ENCODE assay signal across 8 cellular contexts in the genomic region with DNA sequence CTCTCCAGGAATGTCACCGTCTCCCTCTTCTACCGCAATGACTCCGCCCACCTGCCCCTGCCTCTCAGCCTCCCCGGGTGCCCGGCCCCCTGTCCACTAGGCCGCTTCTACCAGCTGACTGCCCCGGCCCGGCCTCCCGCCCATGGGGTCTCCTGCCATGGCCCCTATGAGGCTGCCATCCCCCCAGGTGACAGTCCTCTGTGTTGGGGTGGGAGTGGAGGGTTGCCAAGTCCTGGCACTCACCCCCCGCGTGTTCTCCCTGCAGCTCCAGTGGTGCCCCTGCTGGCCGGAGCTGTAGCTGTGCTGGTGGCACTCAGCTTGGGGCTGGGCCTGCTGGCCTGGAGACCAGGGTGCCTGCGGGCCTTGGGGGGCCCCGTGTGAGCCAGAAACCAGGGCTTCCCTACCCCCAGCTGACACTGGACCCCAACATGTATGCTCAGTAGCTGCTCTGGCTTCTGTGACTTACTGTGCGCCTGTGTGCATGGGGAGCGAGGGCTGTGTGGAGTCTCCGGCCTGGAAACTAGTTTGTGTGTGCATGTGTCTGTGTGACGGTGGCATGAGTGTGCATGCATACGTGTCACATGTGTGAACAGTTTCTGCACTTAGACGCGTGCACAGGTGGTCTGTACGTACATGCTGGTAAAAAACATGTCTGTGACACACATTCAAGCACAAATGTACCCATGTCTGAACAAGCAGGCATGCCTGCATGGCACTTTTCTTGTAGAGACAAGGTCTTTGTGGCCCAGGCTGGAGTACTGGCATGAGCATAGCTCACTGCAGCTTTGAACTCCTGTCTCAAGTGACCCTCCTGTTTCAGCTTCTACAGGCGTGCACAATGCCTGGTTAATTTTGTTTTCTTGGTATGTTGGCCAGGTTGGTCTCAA. TPM values are rescaled to one million over a fixed set of nuclear protein-coding genes. Genes with fewer than 3 reads are reported as not detected.
DNase-seq lines count a peak whose midpoint lies in the region; ATAC-seq and TF ChIP-seq lines count a peak whose summit lies in the region.

No MANE protein-coding gene starts in this region.

- no peaks in the 10 kb centered on the region for H3K9me2 ChIP-seq in PC-3 (replicated peaks; ENCODE audit: low read length)

- ATAC-seq in PC-3 (peak; percentile 30), GM19455 (IDR thresholded peaks at IDR 0.05; ENCODE audit: unreplicated experiment) (no peak)

- H3K4me2 ChIP-seq in PC-3 (ENCODE audit: low read length) = no peak overlapping the region

- CTCF ChIA-PET in PC-3 (lab: Charles Lee) = interaction anchor here (0.6 kb wide), 1 partner anchor 641 kb away, joined by 3 read pairs; no protein-coding TSS in a partner anchor

- H3K36me3 ChIP-seq in PC-3 (ENCODE audit: low read depth, low read length) = peaks cover 34% of the 10 kb centered on the region

- peaks cover 46% of the 10 kb centered on the region for H4K20me1 ChIP-seq in PC-3 (ENCODE audit: low read length)

- intact Hi-C loops in PC-3 (cut with micrococcal nuclease) = no loop called here

- peak; percentile 57 for TF ChIP-seq POLR2A in GM18526 (IDR thresholded peaks at IDR 0.05; ENCODE audit: extremely low read depth, insufficient read length)

- H3K79me2 ChIP-seq in PC-3 (ENCODE audit: low read length) = peaks cover 19% of the 10 kb centered on the region; the same call in 1 of the 2 replicates

- no peak overlapping the region for H3K27ac ChIP-seq in PC-3 (ENCODE audit: low read length)

- POLR2A ChIA-PET in PC-3 (lab: Charles Lee; ENCODE audit: unreplicated experiment) = interaction anchor here (0.7 kb wide), 1 partner anchor 44 kb away, joined by 3 read pairs; no protein-coding TSS in a partner anchor

- H3K9ac ChIP-seq in PC-3 (ENCODE audit: low read length) = no peak overlapping the region

- peaks cover 7% of the 10 kb centered on the region for H3F3A ChIP-seq in PC-3 (ENCODE audit: low read length, unreplicated experiment)

- TF ChIP-seq CTCF in PC-3 (conservative IDR thresholded peaks at IDR 0.05; ENCODE audit: low read depth, low read length) = peak; percentile 54
- peak; percentile 12 for TF ChIP-seq CTCF in fibroblast of mammary gland (conservative IDR thresholded peaks at IDR 0.05; ENCODE audit: control insufficient read depth, insufficient read depth, low read depth, low read length)

- H3K27me3 ChIP-seq in PC-3 (ENCODE audit: low read length) = no peaks in the 10 kb centered on the region

- BruUV-seq in PC-3 (replicated peaks; lab: Mats Ljungman, UMichigan) = no TSS peak

- H3K4me3 ChIP-seq in PC-3 (ENCODE audit: low read length) = no peak overlapping the region
- no peak overlapping the region for H3K4me3 ChIP-seq in fibroblast of mammary gland (ENCODE audit: control insufficient read depth, low read depth, low read length)

- H2AFZ ChIP-seq in PC-3 (ENCODE audit: low read length) = no peak overlapping the region

- peak; percentile 73 for DNase-seq in COLO668 (lab: John Stamatoyannopoulos, UW; ENCODE audit: unreplicated experiment)
- DNase-seq in PC-3 = peak; percentile 51
- DNase-seq in fibroblast of mammary gland (ENCODE audit: low read depth) = peak; percentile 16
- DNase-seq in stimulated activated naive CD4-positive, alpha-beta T cell (lab: John Stamatoyannopoulos, UW) = no peak
- DNase-seq in NCI-H2196 treated with DMSO at 0.1 percent for 48 hours (lab: John Stamatoyannopoulos, UW; ENCODE audit: unreplicated experiment) = no peak
- DNase-seq in NCI-H446 (lab: John Stamatoyannopoulos, UW) = no peak

- no peaks in the 10 kb centered on the region for H3K9me3 ChIP-seq in PC-3 (ENCODE audit: low read length)

- no peaks in the 10 kb centered on the region for H3K4me1 ChIP-seq in PC-3 (ENCODE audit: insufficient read depth, low read length)

RNA-seq across cellular contexts. Expression of gene ACP4, which starts 4.8 kb away (rescaled TPM):
- not detected in 2 replicates for total RNA-seq in PC-3 (2014; rRNA removed)

RNA-seq across cellular contexts. Expression of gene GPR32, which starts 24.8 kb away (rescaled TPM):
- not detected in 2 replicates for total RNA-seq in PC-3 (2014; rRNA removed)

RNA-seq across cellular contexts. Expression of gene KLK1, which starts 28.6 kb away (rescaled TPM):
- not detected in 2 replicates for total RNA-seq in PC-3 (2014; rRNA removed)

RNA-seq across cellular contexts. Expression of gene KLK15, which starts 38.4 kb away (rescaled TPM):
- total RNA-seq in PC-3 (2014; rRNA removed) = 1.3 TPM in 1 of 2 replicates, not detected in the other

RNA-seq across cellular contexts. Expression of gene KLK3, which starts 59.7 kb away (rescaled TPM):
- not detected in 2 replicates for total RNA-seq in PC-3 (2014; rRNA removed)

Comparison
In these comparisons a context has a peak if more than half of its experiments do, and no peak if none do; other contexts are left out.
1. DNase-seq: peak in COLO668 (single experiment), PC-3 (single experiment) and fibroblast of mammary gland (single experiment); none in stimulated activated naive CD4-positive, alpha-beta T cell (0 of 6), NCI-H2196 treated with DMSO at 0.1 percent for 48 hours (single experiment) and NCI-H446 (0 of 2).